Comparison of ENCODE assay signal across 28 cellular contexts in genomic region chr17:66989579-66989978, GRCh38. TPM values are rescaled to one million over a fixed set of nuclear protein-coding genes. Genes with fewer than 3 reads are reported as not detected.
"Had no signal": no experiment of that assay in that cellular context is flagged by ENCODE, and none has a peak within 500 bp of the region (broad histone marks: within the 10 kb centered on the region; RNA-seq: fewer than 3 reads in every experiment).

No MANE protein-coding gene starts in this region.

- ATAC-seq: stimulated activated effector memory CD8-positive, alpha-beta T cell treated with anti-CD3 and anti-CD28 coated beads, Interleukin-12 subunit alpha, Interleukin-12 subunit beta, amount 100 ng/mL, for 72 hours; stimulated activated memory B cell treated with anti-CD40 and anti-IgM and Interleukin-4, amounts not matched to agents 10 μg/mL and 1 μg/mL and 100 μg/mL, for 72 hours; stimulated activated naive B cell treated with anti-CD40 and anti-IgM and Interleukin-4, amounts not matched to agents 10 μg/mL and 1 μg/mL and 100 μg/mL, for 72 hours; stimulated activated naive CD8-positive, alpha-beta T cell treated with anti-CD3 and anti-CD28 coated beads, Interleukin-15, amount 100 ng/mL, for 72 hours; stimulated activated naive CD8-positive, alpha-beta T cell treated with anti-CD3 and anti-CD28 coated beads, Interleukin-15, Interleukin-2, amounts not matched to agents 100 U/mL and 50 U/mL, for 24 hours; upper lobe of right lung had no signal

- H3K27ac ChIP-seq: stomach, suprapubic skin, testis, thoracic aorta, thyroid gland, tibial artery, tibial nerve, transverse colon, upper lobe of left lung, upper lobe of right lung, uterus, vagina had no signal

- H3K9me3 ChIP-seq: stomach, suprapubic skin, testis, thoracic aorta, thyroid gland, tibial artery, tibial nerve, transverse colon, upper lobe of left lung, upper lobe of right lung, uterus, vagina had no signal

- H3K4me3 ChIP-seq: stomach, suprapubic skin, testis, thoracic aorta, thyroid gland, tibial artery, tibial nerve, transverse colon, upper lobe of left lung, upper lobe of right lung, uterus, vagina had no signal

- H3K27me3 ChIP-seq: testis, thyroid gland, upper lobe of left lung, upper lobe of right lung, uterus, vagina had no signal

- H3K4me1 ChIP-seq: stomach, suprapubic skin, testis, thyroid gland, tibial artery, tibial nerve, transverse colon, upper lobe of left lung, upper lobe of right lung, uterus, vagina had no signal

- H3K36me3 ChIP-seq: stomach, suprapubic skin, thoracic aorta, thyroid gland, tibial artery, tibial nerve, transverse colon, upper lobe of left lung, upper lobe of right lung, uterus, vagina had no signal

- DNase-seq: stimulated activated CD4-positive, alpha-beta T cell treated with anti-CD3 and anti-CD28 coated beads, Interleukin-2, amount 100 ng/mL, for 48 hours; stimulated activated CD4-positive, alpha-beta T cell treated with anti-CD3 and anti-CD28 coated beads, Interleukin-4, amount 100 ng/mL, for 1 hour; stimulated activated CD4-positive, alpha-beta T cell treated with anti-CD3 and anti-CD28 coated beads, Interleukin-4, amount 100 ng/mL, for 24 hours; stimulated activated CD4-positive, alpha-beta T cell treated with anti-CD3 and anti-CD28 coated beads, Interleukin-4, amount 100 ng/mL, for 4 hours; stimulated activated CD8-positive, alpha-beta memory T cell treated with anti-CD3 and anti-CD28 coated beads, Interleukin-4, amount 100 ng/mL, for 48 hours; stimulated activated naive B cell treated with anti-CD40 and anti-IgM and Interleukin-4, amounts not matched to agents 10 μg/mL and 1 μg/mL and 100 μg/mL, for 72 hours; stimulated activated naive CD4-positive, alpha-beta T cell; stimulated activated naive CD4-positive, alpha-beta T cell treated with Interleukin-2 at 50 U/mL for 16 hours; stimulated activated naive CD8-positive, alpha-beta T cell treated with anti-CD3 and anti-CD28 coated beads, Interleukin-15, amount 100 ng/mL, for 72 hours; stimulated activated naive CD8-positive, alpha-beta T cell treated with anti-CD3 and anti-CD28 coated beads, Interleukin-15, Interleukin-2, amounts not matched to agents 100 U/mL and 50 U/mL, for 24 hours; stomach; testis; thyroid gland; tibial artery; transverse colon; trophoblast cell; upper lobe of left lung; upper lobe of right lung; uterus had no signal

RNA-seq across cellular contexts. Expression of gene CACNG4, which starts 25.1 kb away (rescaled TPM):
- total RNA-seq: subcutaneous adipose tissue, thoracic aorta had no signal

RNA-seq across cellular contexts. Expression of gene CACNG1, which starts 54.8 kb away (rescaled TPM):
- total RNA-seq: stomach, subcutaneous adipose tissue, suprapubic skin, testis, thoracic aorta, thyroid gland, tibial nerve, transverse colon, upper lobe of right lung, ureter, uterus, vagina had no signal
- polyA plus RNA-seq: stomach, urinary bladder had no signal
